26 cellular contexts compared by ENCODE assay signal in genomic region chr9:72874344-72874743, GRCh38.
"Had no signal": no experiment of that assay in that cellular context is flagged by ENCODE, and none has a peak within 500 bp of the region (broad histone marks: within the 10 kb centered on the region; RNA-seq: fewer than 3 reads in every experiment).

No MANE protein-coding gene starts in this region.

- H3K9me3 ChIP-seq: esophagus squamous epithelium, mucosa of descending colon, neutrophil, right lobe of liver, testis, tibial artery had no signal

- H2AFZ ChIP-seq: parathyroid adenoma had no signal

- H3K27ac ChIP-seq: coronary artery, esophagus squamous epithelium, heart right ventricle, neutrophil, parathyroid adenoma, right lobe of liver, testis had no signal

- H3K79me2 ChIP-seq: parathyroid adenoma had no signal

- ATAC-seq: effector memory CD8-positive, alpha-beta T cell; heart right ventricle; mucosa of descending colon; natural killer cell treated with Interleukin-12 subunit alpha and Interleukin-12 subunit beta and Interleukin-15 and Interleukin-18, amount 100 ng/mL, for 72 hours; right lobe of liver; stimulated activated memory B cell treated with anti-CD40 and anti-IgM and Interleukin-4, amounts not matched to agents 10 μg/mL and 1 μg/mL and 100 μg/mL, for 72 hours; stimulated activated naive CD8-positive, alpha-beta T cell treated with anti-CD3 and anti-CD28 coated beads, Interleukin-15, Interleukin-2, amounts not matched to agents 100 U/mL and 50 U/mL, for 24 hours had no signal

- H3K36me3 ChIP-seq: esophagus squamous epithelium, heart right ventricle, neutrophil, tibial artery had no signal

- H3K4me1 ChIP-seq: parathyroid adenoma had no signal

- H3K4me3 ChIP-seq: coronary artery, esophagus squamous epithelium, heart right ventricle, lung, mucosa of descending colon, right lobe of liver, smooth muscle cell, testis, tibial artery had no signal

- DNase-seq: effector memory CD8-positive, alpha-beta T cell; erythroblast; esophagus squamous epithelium; glutamatergic neuron; heart right ventricle; hippocampal formation; islet precursor cell; kidney glomerular epithelial cell; left ventricle myocardium superior; mucosa of descending colon; naive B cell; right lobe of liver; stimulated activated CD4-positive, alpha-beta T cell treated with anti-CD3 and anti-CD28 coated beads, Interleukin-12 subunit alpha, Interleukin-12 subunit beta, amount 100 ng/mL, for 4 hours; stimulated activated CD4-positive, alpha-beta T cell treated with anti-CD3 and anti-CD28 coated beads, Interleukin-1b, Interleukin-23, amount 100 ng/mL, for 48 hours; stimulated activated CD4-positive, alpha-beta T cell treated with anti-CD3 and anti-CD28 coated beads, Interleukin-4, amount 100 ng/mL, for 1 hour; stimulated activated naive CD8-positive, alpha-beta T cell treated with anti-CD3 and anti-CD28 coated beads, Interleukin-15, Interleukin-2, amounts not matched to agents 100 U/mL and 50 U/mL, for 24 hours; substantia nigra; testis; tibial artery had no signal

- H3K4me2 ChIP-seq: smooth muscle cell had no signal

- H3K27me3 ChIP-seq: esophagus squamous epithelium, heart right ventricle, neutrophil, right lobe of liver, testis, tibial artery had no signal
